ENCODE assay signal across 1 cellular context in the genomic region with DNA sequence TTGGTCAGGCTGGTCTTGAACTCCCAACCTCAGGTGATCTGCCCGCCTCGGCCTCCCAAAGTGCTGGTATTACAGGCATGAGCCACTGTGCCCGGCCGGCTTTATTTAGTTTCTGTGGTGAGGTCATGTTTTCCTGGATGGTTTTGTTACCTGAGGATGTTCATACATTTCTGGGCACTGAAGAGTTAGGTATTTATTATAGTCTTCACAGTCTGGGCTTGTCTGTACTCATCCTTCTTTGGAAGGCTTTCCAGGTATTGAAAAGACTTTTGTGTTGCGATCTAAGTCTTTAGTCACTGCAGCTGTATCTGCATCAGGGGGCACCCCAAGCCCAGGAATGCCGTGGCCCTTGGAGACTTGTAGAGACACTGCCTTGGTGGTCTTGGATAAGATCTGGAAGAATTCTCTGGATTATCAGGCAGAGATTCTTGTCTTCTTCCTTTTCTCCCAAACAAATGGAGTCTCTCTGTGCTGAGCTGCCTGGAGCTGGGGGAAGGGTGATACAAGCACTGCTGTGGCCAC.
TF ChIP-seq lines count a peak whose summit lies in the region.

No MANE protein-coding gene starts in this region.

TF ChIP-seq in HepG2, 621 proteins besides CTCF, POLR2A, EP300 and RAD21:
- TF ChIP-seq PRDM15 (CRISPR knock-in tag; IDR thresholded peaks at IDR 0.05) = no peak
- TF ChIP-seq ZBTB3 (CRISPR knock-in tag; IDR thresholded peaks at IDR 0.05; ENCODE audit: borderline replicate concordance, low read depth) = no peak
- TF ChIP-seq ADNP (CRISPR knock-in tag; IDR thresholded peaks at IDR 0.05) = no peak
- TF ChIP-seq ZXDC (CRISPR knock-in tag; IDR thresholded peaks at IDR 0.05) = no peak
- TF ChIP-seq ZFP37 (CRISPR knock-in tag; IDR thresholded peaks at IDR 0.05; ENCODE audit: borderline replicate concordance) = no peak
- no peak for TF ChIP-seq ZNF331 (CRISPR knock-in tag; IDR thresholded peaks at IDR 0.05)
- TF ChIP-seq, protein P1, sequence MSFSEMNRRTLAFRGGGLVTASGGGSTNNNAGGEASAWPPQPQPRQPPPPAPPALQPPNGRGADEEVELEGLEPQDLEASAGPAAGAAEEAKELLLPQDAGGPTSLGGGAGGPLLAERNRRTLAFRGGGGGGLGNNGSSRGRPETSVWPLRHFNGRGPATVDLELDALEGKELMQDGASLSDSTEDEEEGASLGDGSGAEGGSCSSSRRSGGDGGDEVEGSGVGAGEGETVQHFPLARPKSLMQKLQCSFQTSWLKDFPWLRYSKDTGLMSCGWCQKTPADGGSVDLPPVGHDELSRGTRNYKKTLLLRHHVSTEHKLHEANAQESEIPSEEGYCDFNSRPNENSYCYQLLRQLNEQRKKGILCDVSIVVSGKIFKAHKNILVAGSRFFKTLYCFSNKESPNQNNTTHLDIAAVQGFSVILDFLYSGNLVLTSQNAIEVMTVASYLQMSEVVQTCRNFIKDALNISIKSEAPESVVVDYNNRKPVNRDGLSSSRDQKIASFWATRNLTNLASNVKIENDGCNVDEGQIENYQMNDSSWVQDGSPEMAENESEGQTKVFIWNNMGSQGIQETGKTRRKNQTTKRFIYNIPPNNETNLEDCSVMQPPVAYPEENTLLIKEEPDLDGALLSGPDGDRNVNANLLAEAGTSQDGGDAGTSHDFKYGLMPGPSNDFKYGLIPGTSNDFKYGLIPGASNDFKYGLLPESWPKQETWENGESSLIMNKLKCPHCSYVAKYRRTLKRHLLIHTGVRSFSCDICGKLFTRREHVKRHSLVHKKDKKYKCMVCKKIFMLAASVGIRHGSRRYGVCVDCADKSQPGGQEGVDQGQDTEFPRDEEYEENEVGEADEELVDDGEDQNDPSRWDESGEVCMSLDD (CRISPR knock-in tag; IDR thresholded peaks at IDR 0.05; ENCODE audit: borderline replicate concordance) = no peak
- TF ChIP-seq MAFG (CRISPR knock-in tag; IDR thresholded peaks at IDR 0.05) = no peak
- TF ChIP-seq DPF2 (CRISPR knock-in tag; IDR thresholded peaks at IDR 0.05; ENCODE audit: borderline replicate concordance, low read depth) = no peak
- TF ChIP-seq AKNA (CRISPR knock-in tag; IDR thresholded peaks at IDR 0.05; ENCODE audit: borderline replicate concordance) = no peak
